ENCODE assay signal across 1 cellular context in genomic region chr3:184807549-184807948, GRCh38.
TF ChIP-seq lines count a peak whose summit lies in the region.

No MANE protein-coding gene starts in this region.

TF ChIP-seq in SK-N-SH treated with all-trans-retinoic acid at 6 μM for 48 hours, 23 proteins besides CTCF, POLR2A, EP300 and RAD21 (continued from another document):
- TF ChIP-seq, protein P1, sequence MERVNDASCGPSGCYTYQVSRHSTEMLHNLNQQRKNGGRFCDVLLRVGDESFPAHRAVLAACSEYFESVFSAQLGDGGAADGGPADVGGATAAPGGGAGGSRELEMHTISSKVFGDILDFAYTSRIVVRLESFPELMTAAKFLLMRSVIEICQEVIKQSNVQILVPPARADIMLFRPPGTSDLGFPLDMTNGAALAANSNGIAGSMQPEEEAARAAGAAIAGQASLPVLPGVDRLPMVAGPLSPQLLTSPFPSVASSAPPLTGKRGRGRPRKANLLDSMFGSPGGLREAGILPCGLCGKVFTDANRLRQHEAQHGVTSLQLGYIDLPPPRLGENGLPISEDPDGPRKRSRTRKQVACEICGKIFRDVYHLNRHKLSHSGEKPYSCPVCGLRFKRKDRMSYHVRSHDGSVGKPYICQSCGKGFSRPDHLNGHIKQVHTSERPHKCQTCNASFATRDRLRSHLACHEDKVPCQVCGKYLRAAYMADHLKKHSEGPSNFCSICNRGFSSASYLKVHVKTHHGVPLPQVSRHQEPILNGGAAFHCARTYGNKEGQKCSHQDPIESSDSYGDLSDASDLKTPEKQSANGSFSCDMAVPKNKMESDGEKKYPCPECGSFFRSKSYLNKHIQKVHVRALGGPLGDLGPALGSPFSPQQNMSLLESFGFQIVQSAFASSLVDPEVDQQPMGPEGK (CRISPR knock-in tag; IDR thresholded peaks at IDR 0.05; ENCODE audit: borderline replicate concordance): no peak
- TF ChIP-seq OSR1 (CRISPR knock-in tag; IDR thresholded peaks at IDR 0.05) (no peak), TCF4 (CRISPR knock-in tag; IDR thresholded peaks at IDR 0.05; ENCODE audit: borderline replicate concordance) (no peak), BACH2 (CRISPR knock-in tag; IDR thresholded peaks at IDR 0.05; ENCODE audit: borderline replicate concordance) (no peak), RARB (CRISPR knock-in tag; IDR thresholded peaks at IDR 0.05) (no peak), ZNF8 (CRISPR knock-in tag; IDR thresholded peaks at IDR 0.05) (no peak), ARNTL (CRISPR knock-in tag; IDR thresholded peaks at IDR 0.05; ENCODE audit: borderline replicate concordance, low read depth) (no peak)
TF ChIP-seq in SK-N-SH treated with all-trans-retinoic acid at 6 μM for 48 hours: peak in this region for 0.
